ENCODE assay signal across 1 cellular context in genomic region chr6:111663232-111663631, GRCh38.
TF ChIP-seq lines count a peak whose summit lies in the region.

No MANE protein-coding gene starts in this region.

TF ChIP-seq in GM23338, 12 proteins besides CTCF, POLR2A, EP300 and RAD21 (continued from another document):
- TF ChIP-seq ZNF462 (CRISPR knock-in tag; IDR thresholded peaks at IDR 0.05) (no peak), ZNF331 (CRISPR knock-in tag; IDR thresholded peaks at IDR 0.05; ENCODE audit: low read depth) (no peak)
